1 cellular context compared by ENCODE assay signal in the genomic region with DNA sequence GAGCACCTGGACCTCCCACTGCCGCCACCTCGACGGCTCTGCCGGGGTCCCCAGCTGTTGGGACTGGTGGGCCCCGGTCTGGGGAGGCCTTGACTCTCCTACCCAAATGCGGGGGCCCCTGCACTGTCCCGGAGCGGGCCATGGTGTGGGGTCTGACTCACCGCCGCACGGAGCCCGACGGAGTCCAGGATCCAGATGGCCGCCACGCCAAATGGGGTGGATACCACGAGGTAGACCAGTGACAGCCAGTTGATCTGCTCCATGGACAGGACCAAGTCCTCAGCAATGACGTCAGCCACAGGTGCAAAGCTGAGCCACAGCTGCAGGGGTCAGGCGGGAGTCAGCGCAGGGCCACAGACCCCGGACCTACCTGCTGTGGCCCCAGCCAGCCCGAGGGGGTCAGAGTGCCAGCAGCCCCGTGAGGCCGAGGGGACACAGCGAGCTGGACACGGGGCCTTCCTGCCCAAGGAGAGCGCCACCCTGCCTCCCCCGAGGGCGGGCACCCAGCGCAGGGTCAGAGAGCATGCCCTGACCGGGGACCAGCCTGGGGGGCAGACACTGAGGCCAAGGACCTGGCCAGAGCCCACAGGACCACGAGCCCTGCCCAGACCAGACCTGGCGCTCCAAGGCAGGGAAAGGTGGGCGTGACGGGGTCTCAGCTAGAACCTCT.
TF ChIP-seq lines count a peak whose summit lies in the region.

No MANE protein-coding gene starts in this region.

TF ChIP-seq in A549, 52 proteins besides CTCF, POLR2A, EP300 and RAD21:
- no peak for TF ChIP-seq MAZ (IDR thresholded peaks at IDR 0.05; ENCODE audit: borderline replicate concordance, low read depth, low read length)
- no peak for TF ChIP-seq HES2 (IDR thresholded peaks at IDR 0.05)
- no peak for TF ChIP-seq REST (IDR thresholded peaks at IDR 0.05)
- TF ChIP-seq NPAS2 (CRISPR knock-in tag; IDR thresholded peaks at IDR 0.05; ENCODE audit: borderline replicate concordance): no peak
- no peak for TF ChIP-seq HOXA7 (CRISPR knock-in tag; IDR thresholded peaks at IDR 0.05)
- TF ChIP-seq RFX5 (IDR thresholded peaks at IDR 0.05): no peak
- TF ChIP-seq SREBF2 (IDR thresholded peaks at IDR 0.05): no peak
- no peak for TF ChIP-seq TFCP2L1 (CRISPR knock-in tag; IDR thresholded peaks at IDR 0.05)
- no peak for TF ChIP-seq JUN (IDR thresholded peaks at IDR 0.05)
- no peak for TF ChIP-seq HDAC2 (IDR thresholded peaks at IDR 0.05)
- TF ChIP-seq ESRRA (IDR thresholded peaks at IDR 0.05; ENCODE audit: borderline replicate concordance, low read length): no peak
- TF ChIP-seq SMC3 (IDR thresholded peaks at IDR 0.05): no peak
- no peak for TF ChIP-seq HOXB13 (CRISPR knock-in tag; IDR thresholded peaks at IDR 0.05; ENCODE audit: low read depth)
- no peak for TF ChIP-seq JUNB (IDR thresholded peaks at IDR 0.05)
- no peak for TF ChIP-seq HEYL (CRISPR knock-in tag; IDR thresholded peaks at IDR 0.05)
- TF ChIP-seq POLR2AphosphoS2 (conservative IDR thresholded peaks at IDR 0.05; ENCODE audit: low read length): no peak
- no peak for TF ChIP-seq FOSB (CRISPR knock-in tag; IDR thresholded peaks at IDR 0.05)
- TF ChIP-seq EHF (CRISPR knock-in tag; IDR thresholded peaks at IDR 0.05): no peak
